23 cellular contexts compared by ENCODE assay signal in genomic region chr6:140845666-140846065, GRCh38.
DNase-seq lines count a peak whose midpoint lies in the region; ATAC-seq and TF ChIP-seq lines count a peak whose summit lies in the region.
"Had no signal": no experiment of that assay in that cellular context is flagged by ENCODE, and none has a peak within 500 bp of the region (broad histone marks: within the 10 kb centered on the region; RNA-seq: fewer than 3 reads in every experiment).

No MANE protein-coding gene starts in this region.

- ATAC-seq in IMR-90 (ENCODE audit: low read depth): no peak
- no peak for ATAC-seq in HG02938 (IDR thresholded peaks at IDR 0.05; ENCODE audit: unreplicated experiment)

- H3K27me3 ChIP-seq in IMR-90 (ENCODE audit: control insufficient read depth, insufficient read depth, low read length) (no peaks in the 10 kb centered on the region), fibroblast of lung (ENCODE audit: control insufficient read depth, insufficient read depth, low read length) (no peaks in the 10 kb centered on the region), skeletal muscle satellite cell (ENCODE audit: control insufficient read depth, insufficient read depth, low read length) (no peaks in the 10 kb centered on the region), neural progenitor cell (no peaks in the 10 kb centered on the region)
- H3K27me3 ChIP-seq: BE2C, Peyer's patch had no signal

- H3K4me3 ChIP-seq in IMR-90 (ENCODE audit: insufficient read depth, low read depth, low read length) (no peak overlapping the region), fibroblast of lung (replicated peaks in 1 of 4; ENCODE audit: control extremely low read depth in 1 of 4, insufficient read depth in 1 of 4, low read depth in 3 of 4, low read length in 4 of 4) (no peak overlapping the region), skeletal muscle satellite cell (ENCODE audit: low read length) (no peak overlapping the region), neural progenitor cell (no peak overlapping the region)
- H3K4me3 ChIP-seq: Peyer's patch, SK-N-MC had no signal

- TF ChIP-seq POLR2A in IMR-90 (IDR thresholded peaks at IDR 0.05; ENCODE audit: low read depth, low read length): no peak

- H3K9ac ChIP-seq in IMR-90 (ENCODE audit: low read depth, low read length) (no peak overlapping the region), fibroblast of lung (ENCODE audit: insufficient read depth, low read length) (no peak overlapping the region), skeletal muscle satellite cell (ENCODE audit: low read depth, low read length) (peak overlapping the region; percentile 55), neural progenitor cell (no peak overlapping the region)
- H3K9ac ChIP-seq: KMS-11 had no signal

- TF ChIP-seq CTCF in IMR-90 (conservative IDR thresholded peaks at IDR 0.05; ENCODE audit: low read depth, low read length) (no peak), fibroblast of lung (conservative IDR thresholded peaks at IDR 0.05 in 1 of 2, IDR thresholded peaks at IDR 0.05 in 1 of 2; ENCODE audit: low read depth in 1 of 2, low read length in 2 of 2) (no peak), neural progenitor cell (IDR thresholded peaks at IDR 0.05) (no peak)

- peak overlapping the region; percentile 85 for H2BK20ac ChIP-seq in IMR-90 (ENCODE audit: low read depth, low read length)

- H3K36me3 ChIP-seq in IMR-90 (ENCODE audit: control insufficient read depth, insufficient read depth, low read length): no peaks in the 10 kb centered on the region
- no peaks in the 10 kb centered on the region for H3K36me3 ChIP-seq in fibroblast of lung (ENCODE audit: control insufficient read depth, insufficient read depth, low read length)
- no peaks in the 10 kb centered on the region for H3K36me3 ChIP-seq in skeletal muscle satellite cell (ENCODE audit: insufficient read depth, low read length)
- H3K36me3 ChIP-seq in neural progenitor cell: no peaks in the 10 kb centered on the region
- H3K36me3 ChIP-seq: BE2C, Peyer's patch had no signal

- H3K4ac ChIP-seq in IMR-90 (ENCODE audit: low read depth, low read length): peak overlapping the region; percentile 97

- no peaks in the 10 kb centered on the region for H3K36me3 Mint-ChIP-seq in neural progenitor cell
- H3K36me3 Mint-ChIP-seq: CD14-positive monocyte; CD8-positive, alpha-beta memory T cell; IgD-negative memory B cell had no signal

- H2BK120ac ChIP-seq in IMR-90 (ENCODE audit: low read depth, low read length): peak overlapping the region; percentile 99

- H4K5ac ChIP-seq in IMR-90 (ENCODE audit: low read depth, low read length): no peak overlapping the region

- no peak overlapping the region for H3K27ac ChIP-seq in IMR-90 (ENCODE audit: insufficient read depth, low read length)
- H3K27ac ChIP-seq in fibroblast of lung (ENCODE audit: insufficient read depth, low read length): peak overlapping the region; percentile 64
- H3K27ac ChIP-seq in neural progenitor cell: no peak overlapping the region
- H3K27ac ChIP-seq: KMS-11, Peyer's patch, SK-N-MC had no signal

- H3K9me3 ChIP-seq in IMR-90 (ENCODE audit: control insufficient read depth, insufficient read depth, low read length) (0 out of 2 replicates have a peak, but pooled peaks cover 1% of the 10 kb centered on the region), fibroblast of lung (ENCODE audit: control insufficient read depth, insufficient read depth, low read depth, low read length) (no peaks in the 10 kb centered on the region), skeletal muscle satellite cell (replicated peaks; ENCODE audit: low read length) (no peaks in the 10 kb centered on the region), neural progenitor cell (ENCODE audit: low read depth) (no peaks in the 10 kb centered on the region)
- H3K9me3 ChIP-seq: BE2C, Peyer's patch had no signal

- no peak overlapping the region for H2AFZ ChIP-seq in IMR-90 (replicated peaks; ENCODE audit: low read length, poor library complexity)
- H2AFZ ChIP-seq in fibroblast of lung (ENCODE audit: low read length): no peak overlapping the region
- no peak overlapping the region for H2AFZ ChIP-seq in neural progenitor cell (replicated peaks)

- no peaks in the 10 kb centered on the region for H3K9me3 Mint-ChIP-seq in neural progenitor cell
- H3K9me3 Mint-ChIP-seq: CD8-positive, alpha-beta memory T cell; IgD-negative memory B cell had no signal

- DNase-seq in EH (ENCODE audit: low read depth) (peak; percentile 47), IMR-90 (no peak), fibroblast of lung (ENCODE audit: low read depth in 2 of 2) (peak in 1 of 2 donors; percentile 42), neural progenitor cell (ENCODE audit: low spot score) (no peak), activated T-cell treated with anti-CD3 and anti-CD28 coated beads for 4 hours (no peak)
- DNase-seq: BE2C; CD8-positive, alpha-beta memory T cell; DMS 273 treated with DMSO at 0.1 percent for 48 hours; DMS79 treated with DMSO at 0.1 percent for 48 hours; NCI-H1048; NCI-H1417; NCI-H1694 treated with DMSO at 0.1 percent for 48 hours; NCI-H2081; NCI-H2227 treated with DMSO at 0.1 percent for 48 hours; NCI-H526 treated with DMSO at 0.1 percent for 48 hours; Peyer's patch; SIG-M5 had no signal

- no peaks in the 10 kb centered on the region for H4K20me1 ChIP-seq in IMR-90 (ENCODE audit: insufficient read depth, low read length)
- H4K20me1 ChIP-seq in fibroblast of lung (ENCODE audit: control insufficient read depth, extremely low read depth, insufficient read depth, low read length): no peaks in the 10 kb centered on the region
- no peaks in the 10 kb centered on the region for H4K20me1 ChIP-seq in neural progenitor cell (ENCODE audit: low read depth)

- peak overlapping the region; percentile 69; the same call in 1 of the 2 replicates for H2AK5ac ChIP-seq in IMR-90 (ENCODE audit: low read depth, low read length)

- no peak overlapping the region for H3K4me2 ChIP-seq in IMR-90 (ENCODE audit: low read depth, low read length)
- no peak overlapping the region for H3K4me2 ChIP-seq in fibroblast of lung (ENCODE audit: extremely low read depth, insufficient read depth, low read length)
- H3K4me2 ChIP-seq in skeletal muscle satellite cell (ENCODE audit: low read length): no peak overlapping the region
- H3K4me2 ChIP-seq in neural progenitor cell: no peak overlapping the region
- H3K4me2 ChIP-seq: KMS-11 had no signal

- H3K18ac ChIP-seq in IMR-90 (ENCODE audit: low read depth, low read length): peak overlapping the region; percentile 55; the same call in 1 of the 2 replicates

- no peaks in the 10 kb centered on the region for H3K4me1 Mint-ChIP-seq in neural progenitor cell
- H3K4me1 Mint-ChIP-seq: CD14-positive monocyte; CD8-positive, alpha-beta memory T cell; IgD-negative memory B cell had no signal

- no TSS peak for BruUV-seq in IMR-90 (replicated peaks; lab: Mats Ljungman, UMichigan)

- no peaks in the 10 kb centered on the region for H3K79me1 ChIP-seq in IMR-90 (ENCODE audit: low read depth in 1 of 2, low read length in 2 of 2)

- peak overlapping the region; percentile 61 for H3K14ac ChIP-seq in IMR-90 (replicated peaks; ENCODE audit: low read depth, low read length)

- no peak overlapping the region for H3K27ac Mint-ChIP-seq in neural progenitor cell
- H3K27ac Mint-ChIP-seq: CD8-positive, alpha-beta memory T cell; IgD-negative memory B cell had no signal

- no peak overlapping the region for H3K4me3 Mint-ChIP-seq in neural progenitor cell
- H3K4me3 Mint-ChIP-seq: CD14-positive monocyte; CD8-positive, alpha-beta memory T cell; IgD-negative memory B cell had no signal

- intact Hi-C loops in IMR-90 (cut with micrococcal nuclease): no loop called here

- peak overlapping the region; percentile 98 for H2BK15ac ChIP-seq in IMR-90 (ENCODE audit: low read depth, low read length)

- peak overlapping the region; percentile 92 for H2BK5ac ChIP-seq in IMR-90 (ENCODE audit: low read depth, low read length, poor library complexity, severe bottlenecking)

- H3K9me1 ChIP-seq in IMR-90 (ENCODE audit: insufficient read depth, low read length): no peaks in the 10 kb centered on the region

- in situ Hi-C loops in IMR-90 (cut with MboI; ENCODE audit: low sequenced_read_pairs): no loop called here

- TF ChIP-seq RAD21 in IMR-90 (IDR thresholded peaks at IDR 0.05; ENCODE audit: low read length): no peak

- CTCF ChIA-PET in IMR-90 (lab: Yijun Ruan, JAX): no interaction called here

- no peaks in the 10 kb centered on the region for H3K79me2 ChIP-seq in fibroblast of lung (ENCODE audit: control insufficient read depth, insufficient read depth, low read length)
- H3K79me2 ChIP-seq in neural progenitor cell (ENCODE audit: low read depth): no peaks in the 10 kb centered on the region

- peak overlapping the region; percentile 31 for H4K91ac ChIP-seq in IMR-90 (ENCODE audit: insufficient read depth, low read depth, low read length)

- no peak overlapping the region for H3K56ac ChIP-seq in IMR-90 (ENCODE audit: extremely low read depth, insufficient read depth, low read length)

- no peak overlapping the region for H3K23ac ChIP-seq in IMR-90 (ENCODE audit: low read depth, low read length)

- H3K27me3 Mint-ChIP-seq in neural progenitor cell (ENCODE audit: insufficient read depth, low read depth): no peaks in the 10 kb centered on the region
- H3K27me3 Mint-ChIP-seq: IgD-negative memory B cell had no signal

- H2AK9ac ChIP-seq in IMR-90 (replicated peaks; ENCODE audit: low read depth, low read length, poor library complexity): no peak overlapping the region

- H3F3A ChIP-seq in neural progenitor cell (ENCODE audit: low read depth): no peaks in the 10 kb centered on the region

- dilution Hi-C loops in IMR-90 (cut with HindIII; ENCODE audit: low sequenced_read_pairs, unreplicated experiment): no loop called here

- peaks cover 6% of the 10 kb centered on the region for H3K4me1 ChIP-seq in IMR-90 (ENCODE audit: control insufficient read depth, insufficient read depth, low read length)
- H3K4me1 ChIP-seq in fibroblast of lung (ENCODE audit: control insufficient read depth, extremely low read depth, insufficient read depth, low read length): peaks cover 9% of the 10 kb centered on the region
- H3K4me1 ChIP-seq in skeletal muscle satellite cell (ENCODE audit: control insufficient read depth, insufficient read depth, low read length): peaks cover 51% of the 10 kb centered on the region
- no peaks in the 10 kb centered on the region for H3K4me1 ChIP-seq in neural progenitor cell
- H3K4me1 ChIP-seq: BE2C, Peyer's patch had no signal

- POLR2A ChIA-PET in IMR-90 (lab: Charles Lee; ENCODE audit: unreplicated experiment): no interaction called here

- H4K8ac ChIP-seq in IMR-90 (ENCODE audit: low read depth in 2 of 2, low read length in 2 of 2): peak overlapping the region; percentile 77 to 90; a peak in 3 of 4 replicates

TF ChIP-seq in IMR-90, 13 proteins besides CTCF, POLR2A, EP300 and RAD21:
- TF ChIP-seq FOS (IDR thresholded peaks at IDR 0.05; ENCODE audit: low read depth, low read length) (no peak), CHD1 (IDR thresholded peaks at IDR 0.05; ENCODE audit: low read depth, low read length) (no peak), MAZ (IDR thresholded peaks at IDR 0.05; ENCODE audit: borderline replicate concordance, low read depth, low read length) (no peak), SMC3 (IDR thresholded peaks at IDR 0.05; ENCODE audit: low read depth, low read length) (no peak), RFX5 (IDR thresholded peaks at IDR 0.05; ENCODE audit: low read depth, low read length) (no peak)
